7 cellular contexts compared by ENCODE assay signal in genomic region chr5:74866653-74867162, GRCh38. TPM values are rescaled to one million over a fixed set of nuclear protein-coding genes. Genes with fewer than 3 reads are reported as not detected.
DNase-seq lines count a peak whose midpoint lies in the region; ATAC-seq and TF ChIP-seq lines count a peak whose summit lies in the region.

No MANE protein-coding gene starts in this region.

- peak overlapping the region in 3 of 4 donors; percentile 39 to 65 (median 41) for H3K27ac ChIP-seq in Peyer's patch
- peak overlapping the region; percentile 64 for H3K27ac ChIP-seq in epithelial cell of prostate
- H3K27ac ChIP-seq in neural cell (ENCODE audit: low read length): peak overlapping the region; percentile 58

- peaks cover 0 to 29% of the 10 kb centered on the region in 2 donors for H3K27me3 ChIP-seq in Peyer's patch
- no peaks in the 10 kb centered on the region for H3K27me3 ChIP-seq in neural cell (ENCODE audit: insufficient read depth, low read depth, low read length)

- no peak for TF ChIP-seq RAD21 in neural cell (conservative IDR thresholded peaks at IDR 0.05)

- H3K9me3 ChIP-seq in Peyer's patch: no peaks in the 10 kb centered on the region
- no peaks in the 10 kb centered on the region for H3K9me3 ChIP-seq in neural cell (ENCODE audit: low read length)

- peaks cover 0 to 12% (median 3%) of the 10 kb centered on the region in 4 donors for H3K4me1 ChIP-seq in Peyer's patch

- no peaks in the 10 kb centered on the region for H4K20me1 ChIP-seq in neural cell (ENCODE audit: insufficient read depth)

- H3K9me2 ChIP-seq in neural cell (ENCODE audit: insufficient read depth, low read length): no peaks in the 10 kb centered on the region

- ATAC-seq in GM21717 (IDR thresholded peaks at IDR 0.05; ENCODE audit: unreplicated experiment): peak; percentile 10
- ATAC-seq in HG03175 (IDR thresholded peaks at IDR 0.05; ENCODE audit: unreplicated experiment): no peak

- no peak for DNase-seq in Peyer's patch
- no peak for DNase-seq in epithelial cell of prostate (ENCODE audit: low read depth, low spot score)
- no peak for DNase-seq in COLO668 (lab: John Stamatoyannopoulos, UW; ENCODE audit: unreplicated experiment)
- DNase-seq in NCI-H524 treated with DMSO at 0.1 percent for 48 hours (lab: John Stamatoyannopoulos, UW): no peak

- no peak for TF ChIP-seq EP300 in neural cell (conservative IDR thresholded peaks at IDR 0.05; ENCODE audit: poor library complexity, severe bottlenecking)

- H3K4me3 ChIP-seq in Peyer's patch (peak overlapping the region; percentile 45 to 81 (median 68)), neural cell (ENCODE audit: low read length) (peak overlapping the region; percentile 74)

- H3K9ac ChIP-seq in neural cell (ENCODE audit: low read length): peak overlapping the region; percentile 85

- H3K4me2 ChIP-seq in neural cell (ENCODE audit: low read length): peak overlapping the region; percentile 13

- no peaks in the 10 kb centered on the region for H3K36me3 ChIP-seq in Peyer's patch
- H3K36me3 ChIP-seq in neural cell (ENCODE audit: insufficient read depth, low read length): no peaks in the 10 kb centered on the region

- H3F3A ChIP-seq in neural cell (ENCODE audit: insufficient read depth, low read length, poor library complexity, severe bottlenecking): no peaks in the 10 kb centered on the region

- TF ChIP-seq CTCF in Peyer's patch (IDR thresholded peaks at IDR 0.05) (no peak), neural cell (IDR thresholded peaks at IDR 0.05; ENCODE audit: poor library complexity, severe bottlenecking) (no peak)

- H3K79me2 ChIP-seq in neural cell (replicated peaks; ENCODE audit: insufficient read depth, low read length): peaks cover 38% of the 10 kb centered on the region

- TF ChIP-seq POLR2A in Peyer's patch (IDR thresholded peaks at IDR 0.05): no peak

- H2AFZ ChIP-seq in neural cell (ENCODE audit: low read depth, low read length): peak overlapping the region; percentile 30

TF ChIP-seq in neural cell, 6 proteins besides CTCF, POLR2A, EP300 and RAD21:
- no peak for TF ChIP-seq TAF1 (IDR thresholded peaks at IDR 0.05; ENCODE audit: low read depth)
- TF ChIP-seq, protein P1, sequence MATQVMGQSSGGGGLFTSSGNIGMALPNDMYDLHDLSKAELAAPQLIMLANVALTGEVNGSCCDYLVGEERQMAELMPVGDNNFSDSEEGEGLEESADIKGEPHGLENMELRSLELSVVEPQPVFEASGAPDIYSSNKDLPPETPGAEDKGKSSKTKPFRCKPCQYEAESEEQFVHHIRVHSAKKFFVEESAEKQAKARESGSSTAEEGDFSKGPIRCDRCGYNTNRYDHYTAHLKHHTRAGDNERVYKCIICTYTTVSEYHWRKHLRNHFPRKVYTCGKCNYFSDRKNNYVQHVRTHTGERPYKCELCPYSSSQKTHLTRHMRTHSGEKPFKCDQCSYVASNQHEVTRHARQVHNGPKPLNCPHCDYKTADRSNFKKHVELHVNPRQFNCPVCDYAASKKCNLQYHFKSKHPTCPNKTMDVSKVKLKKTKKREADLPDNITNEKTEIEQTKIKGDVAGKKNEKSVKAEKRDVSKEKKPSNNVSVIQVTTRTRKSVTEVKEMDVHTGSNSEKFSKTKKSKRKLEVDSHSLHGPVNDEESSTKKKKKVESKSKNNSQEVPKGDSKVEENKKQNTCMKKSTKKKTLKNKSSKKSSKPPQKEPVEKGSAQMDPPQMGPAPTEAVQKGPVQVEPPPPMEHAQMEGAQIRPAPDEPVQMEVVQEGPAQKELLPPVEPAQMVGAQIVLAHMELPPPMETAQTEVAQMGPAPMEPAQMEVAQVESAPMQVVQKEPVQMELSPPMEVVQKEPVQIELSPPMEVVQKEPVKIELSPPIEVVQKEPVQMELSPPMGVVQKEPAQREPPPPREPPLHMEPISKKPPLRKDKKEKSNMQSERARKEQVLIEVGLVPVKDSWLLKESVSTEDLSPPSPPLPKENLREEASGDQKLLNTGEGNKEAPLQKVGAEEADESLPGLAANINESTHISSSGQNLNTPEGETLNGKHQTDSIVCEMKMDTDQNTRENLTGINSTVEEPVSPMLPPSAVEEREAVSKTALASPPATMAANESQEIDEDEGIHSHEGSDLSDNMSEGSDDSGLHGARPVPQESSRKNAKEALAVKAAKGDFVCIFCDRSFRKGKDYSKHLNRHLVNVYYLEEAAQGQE (IDR thresholded peaks at IDR 0.05; ENCODE audit: borderline replicate concordance): no peak
- no peak for TF ChIP-seq EZH2 (IDR thresholded peaks at IDR 0.05; ENCODE audit: borderline replicate concordance, insufficient read depth, low read length, poor library complexity, severe bottlenecking)
- TF ChIP-seq MXI1 (conservative IDR thresholded peaks at IDR 0.05; ENCODE audit: poor library complexity, severe bottlenecking): no peak
- TF ChIP-seq POLR2AphosphoS5 (IDR thresholded peaks at IDR 0.05): no peak
- TF ChIP-seq SMC3 (conservative IDR thresholded peaks at IDR 0.05; ENCODE audit: poor library complexity): no peak

RNA-seq across cellular contexts. Expression of gene FAM169A, which starts 0.5 kb away (rescaled TPM):
- 1 to 10 TPM; 1.7 to 6.0 (median 2.9) TPM for total RNA-seq in Peyer's patch
- 40.7 and 46.7 TPM in 2 replicates for polyA plus RNA-seq in neural cell
- polyA minus RNA-seq in neural cell: 156 and 170 TPM in 2 replicates
